ENCODE assay signal across 2 cellular contexts in genomic region chr14:54501423-54501822, GRCh38.
TF ChIP-seq lines count a peak whose summit lies in the region.

No MANE protein-coding gene starts in this region.

TF ChIP-seq in HepG2, 621 proteins besides CTCF, POLR2A, EP300 and RAD21:
- TF ChIP-seq, protein P1, sequence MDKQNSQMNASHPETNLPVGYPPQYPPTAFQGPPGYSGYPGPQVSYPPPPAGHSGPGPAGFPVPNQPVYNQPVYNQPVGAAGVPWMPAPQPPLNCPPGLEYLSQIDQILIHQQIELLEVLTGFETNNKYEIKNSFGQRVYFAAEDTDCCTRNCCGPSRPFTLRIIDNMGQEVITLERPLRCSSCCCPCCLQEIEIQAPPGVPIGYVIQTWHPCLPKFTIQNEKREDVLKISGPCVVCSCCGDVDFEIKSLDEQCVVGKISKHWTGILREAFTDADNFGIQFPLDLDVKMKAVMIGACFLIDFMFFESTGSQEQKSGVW (CRISPR knock-in tag; IDR thresholded peaks at IDR 0.05; ENCODE audit: borderline replicate concordance): no peak
- TF ChIP-seq ZC3H13 (CRISPR knock-in tag; IDR thresholded peaks at IDR 0.05) (no peak), SAFB2 (CRISPR knock-in tag; IDR thresholded peaks at IDR 0.05; ENCODE audit: borderline replicate concordance, low read depth) (no peak), ZNF598 (CRISPR knock-in tag; IDR thresholded peaks at IDR 0.05; ENCODE audit: borderline replicate concordance) (no peak)
- TF ChIP-seq, protein P2, sequence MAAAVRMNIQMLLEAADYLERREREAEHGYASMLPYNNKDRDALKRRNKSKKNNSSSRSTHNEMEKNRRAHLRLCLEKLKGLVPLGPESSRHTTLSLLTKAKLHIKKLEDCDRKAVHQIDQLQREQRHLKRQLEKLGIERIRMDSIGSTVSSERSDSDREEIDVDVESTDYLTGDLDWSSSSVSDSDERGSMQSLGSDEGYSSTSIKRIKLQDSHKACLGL (CRISPR knock-in tag; IDR thresholded peaks at IDR 0.05): no peak
- TF ChIP-seq, protein P3, sequence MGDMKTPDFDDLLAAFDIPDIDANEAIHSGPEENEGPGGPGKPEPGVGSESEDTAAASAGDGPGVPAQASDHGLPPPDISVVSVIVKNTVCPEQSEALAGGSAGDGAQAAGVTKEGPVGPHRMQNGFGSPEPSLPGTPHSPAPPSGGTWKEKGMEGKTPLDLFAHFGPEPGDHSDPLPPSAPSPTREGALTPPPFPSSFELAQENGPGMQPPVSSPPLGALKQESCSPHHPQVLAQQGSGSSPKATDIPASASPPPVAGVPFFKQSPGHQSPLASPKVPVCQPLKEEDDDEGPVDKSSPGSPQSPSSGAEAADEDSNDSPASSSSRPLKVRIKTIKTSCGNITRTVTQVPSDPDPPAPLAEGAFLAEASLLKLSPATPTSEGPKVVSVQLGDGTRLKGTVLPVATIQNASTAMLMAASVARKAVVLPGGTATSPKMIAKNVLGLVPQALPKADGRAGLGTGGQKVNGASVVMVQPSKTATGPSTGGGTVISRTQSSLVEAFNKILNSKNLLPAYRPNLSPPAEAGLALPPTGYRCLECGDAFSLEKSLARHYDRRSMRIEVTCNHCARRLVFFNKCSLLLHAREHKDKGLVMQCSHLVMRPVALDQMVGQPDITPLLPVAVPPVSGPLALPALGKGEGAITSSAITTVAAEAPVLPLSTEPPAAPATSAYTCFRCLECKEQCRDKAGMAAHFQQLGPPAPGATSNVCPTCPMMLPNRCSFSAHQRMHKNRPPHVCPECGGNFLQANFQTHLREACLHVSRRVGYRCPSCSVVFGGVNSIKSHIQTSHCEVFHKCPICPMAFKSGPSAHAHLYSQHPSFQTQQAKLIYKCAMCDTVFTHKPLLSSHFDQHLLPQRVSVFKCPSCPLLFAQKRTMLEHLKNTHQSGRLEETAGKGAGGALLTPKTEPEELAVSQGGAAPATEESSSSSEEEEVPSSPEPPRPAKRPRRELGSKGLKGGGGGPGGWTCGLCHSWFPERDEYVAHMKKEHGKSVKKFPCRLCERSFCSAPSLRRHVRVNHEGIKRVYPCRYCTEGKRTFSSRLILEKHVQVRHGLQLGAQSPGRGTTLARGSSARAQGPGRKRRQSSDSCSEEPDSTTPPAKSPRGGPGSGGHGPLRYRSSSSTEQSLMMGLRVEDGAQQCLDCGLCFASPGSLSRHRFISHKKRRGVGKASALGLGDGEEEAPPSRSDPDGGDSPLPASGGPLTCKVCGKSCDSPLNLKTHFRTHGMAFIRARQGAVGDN (CRISPR knock-in tag; IDR thresholded peaks at IDR 0.05): no peak

TF ChIP-seq in H1, 55 proteins besides CTCF, POLR2A, EP300 and RAD21:
- no peak for TF ChIP-seq NRF1 (IDR thresholded peaks at IDR 0.05; ENCODE audit: low read depth, low read length)
- no peak for TF ChIP-seq EZH2 (IDR thresholded peaks at IDR 0.05; ENCODE audit: low read depth, low read length, severe bottlenecking)
- no peak for TF ChIP-seq HDAC6 (IDR thresholded peaks at IDR 0.05; ENCODE audit: low read depth, low read length)
